15 cellular contexts compared by ENCODE assay signal in genomic region chr3:194042947-194043346, GRCh38.
A peak's percentile ranks its signal among the peaks of the same experiment; 100 is the strongest.
DNase-seq lines count a peak whose midpoint lies in the region; ATAC-seq, FAIRE-seq and TF ChIP-seq lines count a peak whose summit lies in the region.
"Had no signal": no experiment of that assay in that cellular context is flagged by ENCODE, and none has a peak within 500 bp of the region (broad histone marks: within the 10 kb centered on the region; RNA-seq: fewer than 3 reads in every experiment).

No MANE protein-coding gene starts in this region.

- no peaks in the 10 kb centered on the region for H3F3A ChIP-seq in SK-N-SH (replicated peaks; ENCODE audit: insufficient read depth)

- H3K4me3 ChIP-seq in HepG2 (replicated peaks in 1 of 3; ENCODE audit: insufficient read depth in 1 of 3, low read depth in 2 of 3, low read length in 3 of 3) (no peak overlapping the region), right lobe of liver (no peak overlapping the region), SK-N-SH (ENCODE audit: low read depth in 2 of 2, low read length in 1 of 2) (no peak overlapping the region), fibroblast of mammary gland (ENCODE audit: control insufficient read depth, low read depth, low read length) (no peak overlapping the region), stomach (no peak overlapping the region)

- TF ChIP-seq CTCF in HepG2 (CRISPR knock-in tag; IDR thresholded peaks at IDR 0.05) = no peak
- TF ChIP-seq CTCF in right lobe of liver (IDR thresholded peaks at IDR 0.05) = no peak
- no peak for TF ChIP-seq CTCF in SK-N-SH (IDR thresholded peaks at IDR 0.05)
- TF ChIP-seq CTCF in fibroblast of mammary gland (conservative IDR thresholded peaks at IDR 0.05; ENCODE audit: control insufficient read depth, insufficient read depth, low read depth, low read length) = no peak
- no peak for TF ChIP-seq CTCF in stomach (IDR thresholded peaks at IDR 0.05)

- POLR2A ChIA-PET in HepG2 (lab: Yijun Ruan, JAX) (interaction anchor here (0.5 to 2.3 kb wide), 3 partner anchors 40 to 183 kb away, joined by 3 to 9 read pairs (median 4); partner anchors contain the start of gene HES1), SK-N-SH (lab: Yijun Ruan, JAX) (no interaction called here)

- H3K27me3 ChIP-seq in HepG2 (ENCODE audit: control insufficient read depth in 1 of 2, insufficient read depth in 2 of 2, low read length in 2 of 2) (peaks cover 0 to 14% of the 10 kb centered on the region in 2 experiments; a peak in 2 of 5 replicates), right lobe of liver (no peaks in the 10 kb centered on the region), SK-N-SH (ENCODE audit: insufficient read depth) (no peaks in the 10 kb centered on the region), stomach (no peaks in the 10 kb centered on the region)

- H3K36me3 ChIP-seq in HepG2 (replicated peaks in 1 of 2; ENCODE audit: control insufficient read depth in 1 of 2, insufficient read depth in 2 of 2, low read length in 2 of 2) (no peaks in the 10 kb centered on the region), right lobe of liver (no peaks in the 10 kb centered on the region), SK-N-SH (replicated peaks in 1 of 2; ENCODE audit: control insufficient read depth in 1 of 2, insufficient read depth in 2 of 2, low read length in 1 of 2) (no peaks in the 10 kb centered on the region), stomach (no peaks in the 10 kb centered on the region)

- TF ChIP-seq EP300 in HepG2 (IDR thresholded peaks at IDR 0.05; ENCODE audit: low read depth in 2 of 2, low read length in 2 of 2) = no peak
- TF ChIP-seq EP300 in HepG2 (CRISPR knock-in tag; IDR thresholded peaks at IDR 0.05; ENCODE audit: borderline replicate concordance) = no peak
- TF ChIP-seq EP300 in SK-N-SH (IDR thresholded peaks at IDR 0.05; ENCODE audit: borderline replicate concordance in 1 of 2, low read depth in 1 of 2, low read length in 1 of 2) = no peak
- no peak for TF ChIP-seq EP300 in stomach (IDR thresholded peaks at IDR 0.05)

- in situ Hi-C loops in HepG2 (cut with HindIII; ENCODE audit: extremely low pct_ligation_motif_present, low pct_unique_long_range_greater_than_20kb) = no loop called here

- no peaks in the 10 kb centered on the region for H3K9me2 ChIP-seq in SK-N-SH

- H3K79me2 ChIP-seq in HepG2 (ENCODE audit: insufficient read depth, low read length) (no peaks in the 10 kb centered on the region), SK-N-SH (ENCODE audit: insufficient read depth) (no peaks in the 10 kb centered on the region)

- FAIRE-seq in HepG2 (lab: Jason Lieb, UNC) = no peak
- no peak for FAIRE-seq in urothelium cell line (lab: Jason Lieb, UNC)

- H4K20me1 ChIP-seq in HepG2 (ENCODE audit: insufficient read depth, low read length) (no peaks in the 10 kb centered on the region; the same call in 1 of the 2 replicates), SK-N-SH (ENCODE audit: insufficient read depth) (no peaks in the 10 kb centered on the region)

- WGBS in HepG2 (ENCODE audit: low lambda C conversion rate) = 0% methylated on average over 3 of the region's 6 CpGs
- WGBS in right lobe of liver (ENCODE audit: insufficient coverage, low coverage, low lambda C conversion rate, missing lambda C conversion rate) = 70% methylated on average over 5 of the region's 6 CpGs
- 49% methylated on average over 6 of the region's 6 CpGs for WGBS in SK-N-SH (ENCODE audit: low lambda C conversion rate)
- 72 to 90% (median 86%) methylated on average over 6 of the region's 6 CpGs for WGBS in stomach, 5 donors

- no peak for TF ChIP-seq POLR2A in HepG2 (IDR thresholded peaks at IDR 0.05; ENCODE audit: insufficient read depth in 1 of 2, low read depth in 2 of 2, low read length in 2 of 2)
- no peak for TF ChIP-seq POLR2A in right lobe of liver (IDR thresholded peaks at IDR 0.05)
- no peak for TF ChIP-seq POLR2A in stomach (IDR thresholded peaks at IDR 0.05)

- BruUV-seq in HepG2 (replicated peaks; lab: Mats Ljungman, UMichigan) = no TSS peak

- peak; percentile 20; the same call in 1 of the 3 replicates for ATAC-seq in HepG2
- ATAC-seq in right lobe of liver = no peak
- no peak for ATAC-seq in Right ventricle myocardium superior (ENCODE audit: poor library complexity)

- H3K4me1 ChIP-seq in HepG2 (ENCODE audit: insufficient read depth, low read length) = peaks cover 32% of the 10 kb centered on the region
- peaks cover 0 to 26% (median 11%) of the 10 kb centered on the region in 4 donors for H3K4me1 ChIP-seq in right lobe of liver
- H3K4me1 ChIP-seq in SK-N-SH (ENCODE audit: control insufficient read depth in 1 of 2, insufficient read depth in 2 of 2, low read depth in 1 of 2, low read length in 1 of 2) = peaks cover 0 to 11% of the 10 kb centered on the region in 2 experiments; a peak in 1 of 4 replicates
- peaks cover 12 to 23% (median 12%) of the 10 kb centered on the region in 4 donors for H3K4me1 ChIP-seq in stomach

- DNase-seq in HepG2 (ENCODE audit: low spot score) (peak; percentile 16), right lobe of liver (no peak), SK-N-SH (no peak), fibroblast of mammary gland (ENCODE audit: low read depth) (peak; percentile 87), urothelium cell line (ENCODE audit: low spot score) (peak; percentile 62), mucosa of gallbladder (ENCODE audit: low spot score) (no peak), stomach (no peak), Right ventricle myocardium superior (no peak)
- DNase-seq: activated naive CD4-positive, alpha-beta T cell treated with anti-CD3 and anti-CD28 coated beads for 36 hours; cerebellar nuclear complex; KG1; NCI-H1694; NCI-H82; trophoblast cell had no signal

- H3K9me3 ChIP-seq in HepG2 (ENCODE audit: low read length) = no peaks in the 10 kb centered on the region
- H3K9me3 ChIP-seq in right lobe of liver = no peaks in the 10 kb centered on the region
- no peaks in the 10 kb centered on the region for H3K9me3 ChIP-seq in SK-N-SH
- no peaks in the 10 kb centered on the region for H3K9me3 ChIP-seq in stomach

- no peak overlapping the region for H3K27ac ChIP-seq in HepG2 (ENCODE audit: extremely low read length, insufficient read depth, low read length)
- H3K27ac ChIP-seq in right lobe of liver = no peak overlapping the region
- no peak overlapping the region for H3K27ac ChIP-seq in SK-N-SH (ENCODE audit: low read depth in 2 of 2, low read length in 1 of 2)
- H3K27ac ChIP-seq in stomach = no peak overlapping the region
- H3K27ac ChIP-seq: VCaP had no signal

- H2AFZ ChIP-seq in HepG2 (ENCODE audit: low read length) = no peak overlapping the region
- H2AFZ ChIP-seq in SK-N-SH (ENCODE audit: low read depth) = no peak overlapping the region

- H3K4me2 ChIP-seq in HepG2 (ENCODE audit: low read depth, low read length) (no peak overlapping the region), SK-N-SH (no peak overlapping the region)

- intact Hi-C loops in HepG2 (cut with micrococcal nuclease; ENCODE audit: unreplicated experiment) (no loop called here), right lobe of liver (cut with DNase I) (no loop called here), stomach (cut with DNase I; ENCODE audit: low total_unique reads) (no loop called here), Right ventricle myocardium superior (cut with DNase I) (no loop called here)

- H3K9ac ChIP-seq in HepG2 (ENCODE audit: insufficient read depth, low read depth, low read length) (no peak overlapping the region), SK-N-SH (no peak overlapping the region)

- TF ChIP-seq RAD21 in HepG2 (CRISPR knock-in tag; IDR thresholded peaks at IDR 0.05) (no peak), SK-N-SH (IDR thresholded peaks at IDR 0.05; ENCODE audit: low read length) (no peak)

- CTCF ChIA-PET in HepG2 (lab: Yijun Ruan, JAX; ENCODE audit: low intra/inter-chr PET ratio, low total read pairs) (no interaction called here), SK-N-SH (lab: Yijun Ruan, JAX) (interaction anchor here (1.3 kb wide), 1 partner anchor 10 kb away, joined by 3 read pairs; no protein-coding TSS in a partner anchor)

TF ChIP-seq in HepG2, 621 proteins besides CTCF, POLR2A, EP300 and RAD21 (continues in another document):
- TF ChIP-seq ZNF44 (CRISPR knock-in tag; IDR thresholded peaks at IDR 0.05) = no peak
- TF ChIP-seq SMARCE1 (IDR thresholded peaks at IDR 0.05; ENCODE audit: borderline replicate concordance) = no peak

TF ChIP-seq in SK-N-SH, 30 proteins besides CTCF, POLR2A, EP300 and RAD21 (continues in another document):
- TF ChIP-seq PBX3 (IDR thresholded peaks at IDR 0.05) (peak; percentile 25; the same call in 1 of the 2 replicates), FOSL2 (IDR thresholded peaks at IDR 0.05; ENCODE audit: borderline replicate concordance, low read depth) (peak; percentile 4; the same call in 1 of the 2 replicates), USF2 (IDR thresholded peaks at IDR 0.05; ENCODE audit: borderline replicate concordance, low read depth, low read length) (no peak), SIN3A (IDR thresholded peaks at IDR 0.05; ENCODE audit: borderline replicate concordance, low read depth, low read length) (no peak), TCF12 (IDR thresholded peaks at IDR 0.05) (peak; percentile 67)

Comparison
In these comparisons a context has a peak if more than half of its experiments do, and no peak if none do; other contexts are left out.
1. DNase-seq: peak in HepG2 (single experiment), fibroblast of mammary gland (single experiment) and urothelium cell line (single experiment); none in right lobe of liver (0 of 3), SK-N-SH (single experiment), mucosa of gallbladder (single experiment), stomach (single experiment) and Right ventricle myocardium superior (single experiment).
2. Of the 25 proteins assayed by ChIP-seq in both HepG2 and SK-N-SH: peak only in HepG2: none; only in SK-N-SH: FOSL2, PBX3 and TCF12; in both: none; in neither: 22.